In the genomic region with DNA sequence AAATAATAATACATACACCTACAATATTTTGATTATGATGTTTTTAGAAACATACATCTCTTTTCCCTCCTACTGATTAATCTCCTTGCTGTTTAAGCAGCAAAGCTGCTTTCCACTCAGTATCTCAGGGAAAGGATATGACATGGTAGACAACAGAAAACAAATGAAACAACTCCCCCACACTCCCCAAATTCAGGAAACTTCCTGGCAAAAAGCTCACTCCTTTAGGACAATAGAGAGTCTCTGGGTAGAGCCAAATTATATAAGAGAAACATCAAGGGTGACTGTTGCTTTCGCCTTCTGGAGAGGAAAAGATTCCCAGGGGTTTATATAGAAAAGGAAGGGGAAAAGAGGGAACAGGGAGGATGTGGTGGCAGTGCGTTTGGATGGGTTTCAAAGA, we compare ENCODE assay signal across 19 cellular contexts. TPM values are rescaled to one million over a fixed set of nuclear protein-coding genes. Genes with fewer than 3 reads are reported as not detected.
DNase-seq lines count a peak whose midpoint lies in the region; ATAC-seq and TF ChIP-seq lines count a peak whose summit lies in the region.
"Had no signal": no experiment of that assay in that cellular context is flagged by ENCODE, and none has a peak within 500 bp of the region (broad histone marks: within the 10 kb centered on the region; RNA-seq: fewer than 3 reads in every experiment).

No MANE protein-coding gene starts in this region.

- H3K4me1 ChIP-seq in heart right ventricle (peaks cover 0 to 14% (median 6%) of the 10 kb centered on the region in 9 donors), right cardiac atrium (ENCODE audit: control insufficient read depth, insufficient read depth, low read length) (no peaks in the 10 kb centered on the region)
- H3K4me1 ChIP-seq: BE2C, BLaER1 had no signal

- TF ChIP-seq CTCF in heart right ventricle (IDR thresholded peaks at IDR 0.05) (no peak), fibroblast of pulmonary artery (IDR thresholded peaks at IDR 0.05; ENCODE audit: low read length, missing control alignments) (no peak)

- DNase-seq in heart right ventricle, result peak in 1 of 2 donors; percentile 16
- no peak for DNase-seq in Right ventricle myocardium inferior (ENCODE audit: missing footprints)
- no peak for DNase-seq in right cardiac atrium
- DNase-seq in cardiac septum (ENCODE audit: low spot score), result no peak
- DNase-seq in fibroblast of pulmonary artery (ENCODE audit: low read depth), result peak; percentile 83
- no peak for DNase-seq in HuH-7 (ENCODE audit: low spot score)
- DNase-seq in activated naive CD8-positive, alpha-beta T cell treated with anti-CD3 and anti-CD28 coated beads, Interleukin-2, amount 50 U/mL, for 24 hours, result no peak
- DNase-seq: 8988T; ACHN; BE2C; CD4-positive, alpha-beta memory T cell; CD4-positive, CD25-positive, alpha-beta regulatory T cell; CD8-positive, alpha-beta memory T cell; COR-L47; DMS 273 treated with DMSO at 0.1 percent for 48 hours; DMS79 treated with DMSO at 0.1 percent for 48 hours; GF-D8 had no signal

- H3K27ac Mint-ChIP-seq in activated naive CD8-positive, alpha-beta T cell treated with anti-CD3 and anti-CD28 coated beads, Interleukin-2, amount 50 U/mL, for 24 hours, result no peak overlapping the region
- H3K27ac Mint-ChIP-seq: CD14-positive monocyte; CD4-positive, alpha-beta memory T cell; CD4-positive, CD25-positive, alpha-beta regulatory T cell; CD8-positive, alpha-beta memory T cell had no signal

- H3K27me3 Mint-ChIP-seq in activated naive CD8-positive, alpha-beta T cell treated with anti-CD3 and anti-CD28 coated beads, Interleukin-2, amount 50 U/mL, for 24 hours, result peaks cover 33% of the 10 kb centered on the region

- peaks cover 5% of the 10 kb centered on the region for H3K9me3 Mint-ChIP-seq in activated naive CD8-positive, alpha-beta T cell treated with anti-CD3 and anti-CD28 coated beads, Interleukin-2, amount 50 U/mL, for 24 hours
- H3K9me3 Mint-ChIP-seq: CD8-positive, alpha-beta memory T cell had no signal

- intact Hi-C loops in heart right ventricle (cut with DNase I) (no loop called here), Right ventricle myocardium inferior (cut with DNase I) (no loop called here), right cardiac atrium (cut with DNase I) (no loop called here), cardiac septum (cut with DNase I) (no loop called here)

- 59 to 67% methylated on average over 2 of the region's 2 CpGs for WGBS in heart right ventricle, 2 donors
- 67% methylated on average over 2 of the region's 2 CpGs for WGBS in right cardiac atrium

- H3K4me3 ChIP-seq in heart right ventricle, result no peak overlapping the region
- no peak overlapping the region for H3K4me3 ChIP-seq in right cardiac atrium (ENCODE audit: low read length)
- H3K4me3 ChIP-seq in fibroblast of pulmonary artery (replicated peaks; ENCODE audit: low read depth, low read length), result no peak overlapping the region
- H3K4me3 ChIP-seq: BLaER1 had no signal

- H3K36me3 ChIP-seq in heart right ventricle, result no peaks in the 10 kb centered on the region
- H3K36me3 ChIP-seq: BE2C, BLaER1 had no signal

- peak overlapping the region in 5 of 10 donors; percentile 8 to 78 (median 61) for H3K27ac ChIP-seq in heart right ventricle
- no peak overlapping the region for H3K27ac ChIP-seq in right cardiac atrium (ENCODE audit: low read length)
- H3K27ac ChIP-seq: BLaER1 had no signal

- no peaks in the 10 kb centered on the region for H3K4me1 Mint-ChIP-seq in activated naive CD8-positive, alpha-beta T cell treated with anti-CD3 and anti-CD28 coated beads, Interleukin-2, amount 50 U/mL, for 24 hours
- H3K4me1 Mint-ChIP-seq: CD14-positive monocyte; CD4-positive, alpha-beta memory T cell; CD4-positive, CD25-positive, alpha-beta regulatory T cell; CD8-positive, alpha-beta memory T cell had no signal

- ATAC-seq in heart right ventricle (peak in 6 of 8 donors; percentile 62 to 91 (median 82)), Right ventricle myocardium inferior (no peak), right cardiac atrium (peak; percentile 73 to 91)
- no peak for ATAC-seq in activated naive CD8-positive, alpha-beta T cell treated with anti-CD3 and anti-CD28 coated beads, Interleukin-2, amount 50 U/mL, for 24 hours

- H3K27me3 ChIP-seq in heart right ventricle (no peaks in the 10 kb centered on the region), right cardiac atrium (ENCODE audit: control insufficient read depth, insufficient read depth) (no peaks in the 10 kb centered on the region)
- H3K27me3 ChIP-seq: BE2C, BLaER1 had no signal

- H3K9me3 ChIP-seq in heart right ventricle (peaks cover 0 to 6% (median 0%) of the 10 kb centered on the region in 11 donors), right cardiac atrium (ENCODE audit: control insufficient read depth, low read length) (no peaks in the 10 kb centered on the region)
- H3K9me3 ChIP-seq: BE2C, BLaER1 had no signal

- no peak overlapping the region for H3K4me3 Mint-ChIP-seq in activated naive CD8-positive, alpha-beta T cell treated with anti-CD3 and anti-CD28 coated beads, Interleukin-2, amount 50 U/mL, for 24 hours
- H3K4me3 Mint-ChIP-seq: CD14-positive monocyte; CD4-positive, alpha-beta memory T cell; CD4-positive, CD25-positive, alpha-beta regulatory T cell; CD8-positive, alpha-beta memory T cell had no signal

- no peaks in the 10 kb centered on the region for H3K36me3 Mint-ChIP-seq in activated naive CD8-positive, alpha-beta T cell treated with anti-CD3 and anti-CD28 coated beads, Interleukin-2, amount 50 U/mL, for 24 hours (ENCODE audit: low read depth)
- H3K36me3 Mint-ChIP-seq: CD14-positive monocyte; CD4-positive, alpha-beta memory T cell; CD4-positive, CD25-positive, alpha-beta regulatory T cell; CD8-positive, alpha-beta memory T cell had no signal

RNA-seq across cellular contexts. Expression of a gene that starts 48.7 kb away (rescaled TPM):
- 10 to 100 TPM in 9 of 10 donors, 1 to 10 TPM in 1; 8.2 to 15.3 (median 11.9) TPM for total RNA-seq in heart right ventricle
- 10 to 100 TPM in 1 of 2 donors, 1 to 10 TPM in 1; 4.1 to 19.8 TPM for polyA plus RNA-seq in heart right ventricle
- total RNA-seq in Right ventricle myocardium inferior, result 9.2 TPM
- total RNA-seq in right cardiac atrium, result 10 to 100 TPM; 15.2 to 30.7 (median 16.9) TPM
- polyA plus RNA-seq in right cardiac atrium, result 5.9 TPM
- total RNA-seq in cardiac septum, result 13.3 TPM

Comparison
In these comparisons a context has a peak if more than half of its experiments do, and no peak if none do; other contexts are left out.
1. ATAC-seq: peak in heart right ventricle (6 of 8) and right cardiac atrium (2 of 2); none in Right ventricle myocardium inferior (single experiment) and activated naive CD8-positive, alpha-beta T cell treated with anti-CD3 and anti-CD28 coated beads, Interleukin-2, amount 50 U/mL, for 24 hours (single experiment).